Comparison of ENCODE assay signal across 1 cellular context in the genomic region with DNA sequence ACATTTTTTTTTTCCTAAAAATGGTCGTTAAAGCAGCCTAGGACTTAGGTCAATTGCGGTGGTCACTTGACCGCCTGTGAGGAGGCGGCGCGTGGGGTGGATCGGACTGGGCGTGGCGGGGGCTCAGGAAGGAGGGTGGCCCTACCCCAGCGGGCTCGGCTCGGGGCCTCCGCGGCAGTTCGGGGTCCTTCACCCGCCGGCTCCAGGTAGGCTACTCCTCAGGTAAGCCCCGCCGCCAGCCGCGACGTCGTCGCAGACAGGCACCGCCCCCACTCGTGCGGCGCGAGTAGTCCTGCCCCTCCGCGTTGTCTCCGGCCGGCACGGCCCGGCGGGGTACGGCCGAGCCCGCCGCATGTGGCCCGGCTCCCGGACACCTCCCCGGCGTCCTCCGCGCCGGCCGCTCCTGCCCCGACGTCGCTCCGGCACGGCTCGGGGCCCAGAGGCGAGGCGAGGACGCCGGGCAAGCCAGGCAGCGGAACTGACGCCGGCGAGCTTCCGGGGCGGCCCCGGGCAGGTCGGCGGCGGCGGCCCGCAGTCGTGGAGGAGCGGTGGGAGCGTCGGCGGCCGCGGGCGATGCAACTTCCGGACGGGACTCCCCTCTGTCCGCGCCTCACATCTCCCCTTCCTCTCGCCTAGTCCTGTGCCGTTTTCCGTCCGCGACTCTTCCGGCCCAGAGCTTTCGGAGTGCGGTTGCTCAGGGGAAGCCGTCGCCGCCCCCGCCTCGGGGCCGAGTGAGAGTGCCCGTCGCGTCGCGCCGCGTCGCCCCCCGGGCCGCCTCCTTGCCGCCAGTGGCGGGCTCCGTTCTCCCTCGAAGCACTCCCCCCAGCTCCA.
TF ChIP-seq lines count a peak whose summit lies in the region.

A gene (plus strand): TSS at position 513 of the 831 bp plus-strand sequence. CDS start 322 bp downstream, outside the sequence.

TF ChIP-seq in HepG2, 621 proteins besides CTCF, POLR2A, EP300 and RAD21 (continued from another document and continues in another):
- TF ChIP-seq, protein P1, sequence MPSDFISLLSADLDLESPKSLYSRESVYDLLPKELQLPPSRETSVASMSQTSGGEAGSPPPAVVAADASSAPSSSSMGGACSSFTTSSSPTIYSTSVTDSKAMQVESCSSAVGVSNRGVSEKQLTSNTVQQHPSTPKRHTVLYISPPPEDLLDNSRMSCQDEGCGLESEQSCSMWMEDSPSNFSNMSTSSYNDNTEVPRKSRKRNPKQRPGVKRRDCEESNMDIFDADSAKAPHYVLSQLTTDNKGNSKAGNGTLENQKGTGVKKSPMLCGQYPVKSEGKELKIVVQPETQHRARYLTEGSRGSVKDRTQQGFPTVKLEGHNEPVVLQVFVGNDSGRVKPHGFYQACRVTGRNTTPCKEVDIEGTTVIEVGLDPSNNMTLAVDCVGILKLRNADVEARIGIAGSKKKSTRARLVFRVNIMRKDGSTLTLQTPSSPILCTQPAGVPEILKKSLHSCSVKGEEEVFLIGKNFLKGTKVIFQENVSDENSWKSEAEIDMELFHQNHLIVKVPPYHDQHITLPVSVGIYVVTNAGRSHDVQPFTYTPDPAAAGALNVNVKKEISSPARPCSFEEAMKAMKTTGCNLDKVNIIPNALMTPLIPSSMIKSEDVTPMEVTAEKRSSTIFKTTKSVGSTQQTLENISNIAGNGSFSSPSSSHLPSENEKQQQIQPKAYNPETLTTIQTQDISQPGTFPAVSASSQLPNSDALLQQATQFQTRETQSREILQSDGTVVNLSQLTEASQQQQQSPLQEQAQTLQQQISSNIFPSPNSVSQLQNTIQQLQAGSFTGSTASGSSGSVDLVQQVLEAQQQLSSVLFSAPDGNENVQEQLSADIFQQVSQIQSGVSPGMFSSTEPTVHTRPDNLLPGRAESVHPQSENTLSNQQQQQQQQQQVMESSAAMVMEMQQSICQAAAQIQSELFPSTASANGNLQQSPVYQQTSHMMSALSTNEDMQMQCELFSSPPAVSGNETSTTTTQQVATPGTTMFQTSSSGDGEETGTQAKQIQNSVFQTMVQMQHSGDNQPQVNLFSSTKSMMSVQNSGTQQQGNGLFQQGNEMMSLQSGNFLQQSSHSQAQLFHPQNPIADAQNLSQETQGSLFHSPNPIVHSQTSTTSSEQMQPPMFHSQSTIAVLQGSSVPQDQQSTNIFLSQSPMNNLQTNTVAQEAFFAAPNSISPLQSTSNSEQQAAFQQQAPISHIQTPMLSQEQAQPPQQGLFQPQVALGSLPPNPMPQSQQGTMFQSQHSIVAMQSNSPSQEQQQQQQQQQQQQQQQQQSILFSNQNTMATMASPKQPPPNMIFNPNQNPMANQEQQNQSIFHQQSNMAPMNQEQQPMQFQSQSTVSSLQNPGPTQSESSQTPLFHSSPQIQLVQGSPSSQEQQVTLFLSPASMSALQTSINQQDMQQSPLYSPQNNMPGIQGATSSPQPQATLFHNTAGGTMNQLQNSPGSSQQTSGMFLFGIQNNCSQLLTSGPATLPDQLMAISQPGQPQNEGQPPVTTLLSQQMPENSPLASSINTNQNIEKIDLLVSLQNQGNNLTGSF (CRISPR knock-in tag; IDR thresholded peaks at IDR 0.05): 0 out of 2 replicates have a peak, but pooled peaks have one; percentile 30
- TF ChIP-seq MEIS1 (CRISPR knock-in tag; IDR thresholded peaks at IDR 0.05; ENCODE audit: borderline replicate concordance): no peak
- TF ChIP-seq ZMYM2 (CRISPR knock-in tag; IDR thresholded peaks at IDR 0.05): no peak
- no peak for TF ChIP-seq ARNT (IDR thresholded peaks at IDR 0.05)
- TF ChIP-seq, protein P2, sequence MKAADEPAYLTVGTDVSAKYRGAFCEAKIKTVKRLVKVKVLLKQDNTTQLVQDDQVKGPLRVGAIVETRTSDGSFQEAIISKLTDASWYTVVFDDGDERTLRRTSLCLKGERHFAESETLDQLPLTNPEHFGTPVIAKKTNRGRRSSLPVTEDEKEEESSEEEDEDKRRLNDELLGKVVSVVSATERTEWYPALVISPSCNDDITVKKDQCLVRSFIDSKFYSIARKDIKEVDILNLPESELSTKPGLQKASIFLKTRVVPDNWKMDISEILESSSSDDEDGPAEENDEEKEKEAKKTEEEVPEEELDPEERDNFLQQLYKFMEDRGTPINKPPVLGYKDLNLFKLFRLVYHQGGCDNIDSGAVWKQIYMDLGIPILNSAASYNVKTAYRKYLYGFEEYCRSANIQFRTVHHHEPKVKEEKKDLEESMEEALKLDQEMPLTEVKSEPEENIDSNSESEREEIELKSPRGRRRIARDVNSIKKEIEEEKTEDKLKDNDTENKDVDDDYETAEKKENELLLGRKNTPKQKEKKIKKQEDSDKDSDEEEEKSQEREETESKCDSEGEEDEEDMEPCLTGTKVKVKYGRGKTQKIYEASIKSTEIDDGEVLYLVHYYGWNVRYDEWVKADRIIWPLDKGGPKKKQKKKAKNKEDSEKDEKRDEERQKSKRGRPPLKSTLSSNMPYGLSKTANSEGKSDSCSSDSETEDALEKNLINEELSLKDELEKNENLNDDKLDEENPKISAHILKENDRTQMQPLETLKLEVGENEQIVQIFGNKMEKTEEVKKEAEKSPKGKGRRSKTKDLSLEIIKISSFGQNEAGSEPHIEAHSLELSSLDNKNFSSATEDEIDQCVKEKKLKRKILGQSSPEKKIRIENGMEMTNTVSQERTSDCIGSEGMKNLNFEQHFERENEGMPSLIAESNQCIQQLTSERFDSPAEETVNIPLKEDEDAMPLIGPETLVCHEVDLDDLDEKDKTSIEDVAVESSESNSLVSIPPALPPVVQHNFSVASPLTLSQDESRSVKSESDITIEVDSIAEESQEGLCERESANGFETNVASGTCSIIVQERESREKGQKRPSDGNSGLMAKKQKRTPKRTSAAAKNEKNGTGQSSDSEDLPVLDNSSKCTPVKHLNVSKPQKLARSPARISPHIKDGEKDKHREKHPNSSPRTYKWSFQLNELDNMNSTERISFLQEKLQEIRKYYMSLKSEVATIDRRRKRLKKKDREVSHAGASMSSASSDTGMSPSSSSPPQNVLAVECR (CRISPR knock-in tag; IDR thresholded peaks at IDR 0.05; ENCODE audit: borderline replicate concordance): peak; percentile 89
- TF ChIP-seq POLR2G (IDR thresholded peaks at IDR 0.05; ENCODE audit: low read depth, low read length): peak; percentile 87
- TF ChIP-seq SRY (CRISPR knock-in tag; IDR thresholded peaks at IDR 0.05): peak; percentile 88
- peak; percentile 81 for TF ChIP-seq PHF8 (CRISPR knock-in tag; IDR thresholded peaks at IDR 0.05)
- peak; percentile 71; the same call in 1 of the 2 replicates for TF ChIP-seq ZSCAN21 (CRISPR knock-in tag; IDR thresholded peaks at IDR 0.05; ENCODE audit: borderline replicate concordance)
- TF ChIP-seq, protein P3, sequence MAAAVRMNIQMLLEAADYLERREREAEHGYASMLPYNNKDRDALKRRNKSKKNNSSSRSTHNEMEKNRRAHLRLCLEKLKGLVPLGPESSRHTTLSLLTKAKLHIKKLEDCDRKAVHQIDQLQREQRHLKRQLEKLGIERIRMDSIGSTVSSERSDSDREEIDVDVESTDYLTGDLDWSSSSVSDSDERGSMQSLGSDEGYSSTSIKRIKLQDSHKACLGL (CRISPR knock-in tag; IDR thresholded peaks at IDR 0.05): 0 out of 2 replicates have a peak, but pooled peaks have one; percentile 19
- TF ChIP-seq, protein P4, sequence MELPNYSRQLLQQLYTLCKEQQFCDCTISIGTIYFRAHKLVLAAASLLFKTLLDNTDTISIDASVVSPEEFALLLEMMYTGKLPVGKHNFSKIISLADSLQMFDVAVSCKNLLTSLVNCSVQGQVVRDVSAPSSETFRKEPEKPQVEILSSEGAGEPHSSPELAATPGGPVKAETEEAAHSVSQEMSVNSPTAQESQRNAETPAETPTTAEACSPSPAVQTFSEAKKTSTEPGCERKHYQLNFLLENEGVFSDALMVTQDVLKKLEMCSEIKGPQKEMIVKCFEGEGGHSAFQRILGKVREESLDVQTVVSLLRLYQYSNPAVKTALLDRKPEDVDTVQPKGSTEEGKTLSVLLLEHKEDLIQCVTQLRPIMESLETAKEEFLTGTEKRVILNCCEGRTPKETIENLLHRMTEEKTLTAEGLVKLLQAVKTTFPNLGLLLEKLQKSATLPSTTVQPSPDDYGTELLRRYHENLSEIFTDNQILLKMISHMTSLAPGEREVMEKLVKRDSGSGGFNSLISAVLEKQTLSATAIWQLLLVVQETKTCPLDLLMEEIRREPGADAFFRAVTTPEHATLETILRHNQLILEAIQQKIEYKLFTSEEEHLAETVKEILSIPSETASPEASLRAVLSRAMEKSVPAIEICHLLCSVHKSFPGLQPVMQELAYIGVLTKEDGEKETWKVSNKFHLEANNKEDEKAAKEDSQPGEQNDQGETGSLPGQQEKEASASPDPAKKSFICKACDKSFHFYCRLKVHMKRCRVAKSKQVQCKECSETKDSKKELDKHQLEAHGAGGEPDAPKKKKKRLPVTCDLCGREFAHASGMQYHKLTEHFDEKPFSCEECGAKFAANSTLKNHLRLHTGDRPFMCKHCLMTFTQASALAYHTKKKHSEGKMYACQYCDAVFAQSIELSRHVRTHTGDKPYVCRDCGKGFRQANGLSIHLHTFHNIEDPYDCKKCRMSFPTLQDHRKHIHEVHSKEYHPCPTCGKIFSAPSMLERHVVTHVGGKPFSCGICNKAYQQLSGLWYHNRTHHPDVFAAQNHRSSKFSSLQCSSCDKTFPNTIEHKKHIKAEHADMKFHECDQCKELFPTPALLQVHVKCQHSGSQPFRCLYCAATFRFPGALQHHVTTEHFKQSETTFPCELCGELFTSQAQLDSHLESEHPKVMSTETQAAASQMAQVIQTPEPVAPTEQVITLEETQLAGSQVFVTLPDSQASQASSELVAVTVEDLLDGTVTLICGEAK (IDR thresholded peaks at IDR 0.05): peak; percentile 48; the same call in 1 of the 2 replicates
- TF ChIP-seq, protein P4 (CRISPR knock-in tag; IDR thresholded peaks at IDR 0.05): peak; percentile 13; the same call in 1 of the 2 replicates
- TF ChIP-seq ZFP36L1 (CRISPR knock-in tag; IDR thresholded peaks at IDR 0.05): no peak; the same call in 1 of the 2 replicates
- TF ChIP-seq ZNF441 (CRISPR knock-in tag; IDR thresholded peaks at IDR 0.05; ENCODE audit: borderline replicate concordance): no peak; the same call in 1 of the 2 replicates
- no peak for TF ChIP-seq ATRX (CRISPR knock-in tag; IDR thresholded peaks at IDR 0.05; ENCODE audit: borderline replicate concordance)
- TF ChIP-seq ZNF776 (CRISPR knock-in tag; IDR thresholded peaks at IDR 0.05): no peak; the same call in none of the 2 replicates
- no peak for TF ChIP-seq ZNF766 (CRISPR knock-in tag; IDR thresholded peaks at IDR 0.05; ENCODE audit: borderline replicate concordance)
- peak; percentile 49; the same call in 1 of the 2 replicates for TF ChIP-seq MTF2 (CRISPR knock-in tag; IDR thresholded peaks at IDR 0.05; ENCODE audit: borderline replicate concordance)
- peak; percentile 93 for TF ChIP-seq KMT2B (CRISPR knock-in tag; IDR thresholded peaks at IDR 0.05)
- TF ChIP-seq ZNF451 (CRISPR knock-in tag; IDR thresholded peaks at IDR 0.05): peak; percentile 91
- TF ChIP-seq, protein P5, sequence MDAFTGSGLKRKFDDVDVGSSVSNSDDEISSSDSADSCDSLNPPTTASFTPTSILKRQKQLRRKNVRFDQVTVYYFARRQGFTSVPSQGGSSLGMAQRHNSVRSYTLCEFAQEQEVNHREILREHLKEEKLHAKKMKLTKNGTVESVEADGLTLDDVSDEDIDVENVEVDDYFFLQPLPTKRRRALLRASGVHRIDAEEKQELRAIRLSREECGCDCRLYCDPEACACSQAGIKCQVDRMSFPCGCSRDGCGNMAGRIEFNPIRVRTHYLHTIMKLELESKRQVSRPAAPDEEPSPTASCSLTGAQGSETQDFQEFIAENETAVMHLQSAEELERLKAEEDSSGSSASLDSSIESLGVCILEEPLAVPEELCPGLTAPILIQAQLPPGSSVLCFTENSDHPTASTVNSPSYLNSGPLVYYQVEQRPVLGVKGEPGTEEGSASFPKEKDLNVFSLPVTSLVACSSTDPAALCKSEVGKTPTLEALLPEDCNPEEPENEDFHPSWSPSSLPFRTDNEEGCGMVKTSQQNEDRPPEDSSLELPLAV (CRISPR knock-in tag; conservative IDR thresholded peaks at IDR 0.05; ENCODE audit: low read depth): 0 out of 2 replicates have a peak, but pooled peaks have one; percentile 79
- TF ChIP-seq MED8 (CRISPR knock-in tag; IDR thresholded peaks at IDR 0.05; ENCODE audit: insufficient replicate concordance): no peak
- no peak for TF ChIP-seq ZNF572 (CRISPR knock-in tag; IDR thresholded peaks at IDR 0.05)
- TF ChIP-seq ZNF772 (CRISPR knock-in tag; IDR thresholded peaks at IDR 0.05): 0 out of 2 replicates have a peak, but pooled peaks have one; percentile 34
- TF ChIP-seq DMAP1 (CRISPR knock-in tag; IDR thresholded peaks at IDR 0.05): peak; percentile 62; the same call in 1 of the 2 replicates
- no peak for TF ChIP-seq MAFG (CRISPR knock-in tag; IDR thresholded peaks at IDR 0.05)
